1 cellular context compared by ENCODE assay signal in the genomic region with DNA sequence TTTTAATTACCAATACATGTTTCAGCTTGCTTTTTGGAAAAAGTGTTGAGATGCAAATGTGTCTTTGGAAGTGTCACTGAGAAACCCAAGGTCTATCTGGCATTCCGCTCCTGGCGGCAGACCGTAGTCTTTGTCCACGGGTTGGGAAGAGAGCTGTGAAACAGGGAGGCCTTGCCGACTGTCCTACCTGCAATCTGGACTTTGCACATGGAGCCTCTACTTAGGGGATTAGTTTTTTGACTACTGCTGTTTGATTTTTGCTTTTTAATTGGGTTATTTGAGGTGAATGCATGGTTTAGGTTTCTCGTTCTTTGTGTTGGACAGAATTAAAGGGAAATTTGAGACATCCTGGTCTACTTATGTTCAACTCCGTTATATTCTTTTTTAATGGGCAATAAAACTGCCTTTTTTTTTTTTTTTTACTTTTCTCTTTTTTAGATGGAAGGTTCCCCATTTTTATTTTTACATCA.
A peak's percentile ranks its signal among the peaks of the same experiment; 100 is the strongest.
TF ChIP-seq lines count a peak whose summit lies in the region.

No MANE protein-coding gene starts in this region.

TF ChIP-seq in GM12878, 131 proteins besides CTCF, POLR2A, EP300 and RAD21 (continued from another document):
- TF ChIP-seq, protein P1, sequence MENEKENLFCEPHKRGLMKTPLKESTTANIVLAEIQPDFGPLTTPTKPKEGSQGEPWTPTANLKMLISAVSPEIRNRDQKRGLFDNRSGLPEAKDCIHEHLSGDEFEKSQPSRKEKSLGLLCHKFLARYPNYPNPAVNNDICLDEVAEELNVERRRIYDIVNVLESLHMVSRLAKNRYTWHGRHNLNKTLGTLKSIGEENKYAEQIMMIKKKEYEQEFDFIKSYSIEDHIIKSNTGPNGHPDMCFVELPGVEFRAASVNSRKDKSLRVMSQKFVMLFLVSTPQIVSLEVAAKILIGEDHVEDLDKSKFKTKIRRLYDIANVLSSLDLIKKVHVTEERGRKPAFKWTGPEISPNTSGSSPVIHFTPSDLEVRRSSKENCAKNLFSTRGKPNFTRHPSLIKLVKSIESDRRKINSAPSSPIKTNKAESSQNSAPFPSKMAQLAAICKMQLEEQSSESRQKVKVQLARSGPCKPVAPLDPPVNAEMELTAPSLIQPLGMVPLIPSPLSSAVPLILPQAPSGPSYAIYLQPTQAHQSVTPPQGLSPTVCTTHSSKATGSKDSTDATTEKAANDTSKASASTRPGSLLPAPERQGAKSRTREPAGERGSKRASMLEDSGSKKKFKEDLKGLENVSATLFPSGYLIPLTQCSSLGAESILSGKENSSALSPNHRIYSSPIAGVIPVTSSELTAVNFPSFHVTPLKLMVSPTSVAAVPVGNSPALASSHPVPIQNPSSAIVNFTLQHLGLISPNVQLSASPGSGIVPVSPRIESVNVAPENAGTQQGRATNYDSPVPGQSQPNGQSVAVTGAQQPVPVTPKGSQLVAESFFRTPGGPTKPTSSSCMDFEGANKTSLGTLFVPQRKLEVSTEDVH (IDR thresholded peaks at IDR 0.05; ENCODE audit: low read depth, partially characterized antibody): no peak
- TF ChIP-seq SMARCA5 (IDR thresholded peaks at IDR 0.05): no peak
- 0 out of 2 replicates have a peak, but pooled peaks have one; percentile 46 for TF ChIP-seq SMAD5 (IDR thresholded peaks at IDR 0.05; ENCODE audit: low read depth)
- TF ChIP-seq, protein P2, sequence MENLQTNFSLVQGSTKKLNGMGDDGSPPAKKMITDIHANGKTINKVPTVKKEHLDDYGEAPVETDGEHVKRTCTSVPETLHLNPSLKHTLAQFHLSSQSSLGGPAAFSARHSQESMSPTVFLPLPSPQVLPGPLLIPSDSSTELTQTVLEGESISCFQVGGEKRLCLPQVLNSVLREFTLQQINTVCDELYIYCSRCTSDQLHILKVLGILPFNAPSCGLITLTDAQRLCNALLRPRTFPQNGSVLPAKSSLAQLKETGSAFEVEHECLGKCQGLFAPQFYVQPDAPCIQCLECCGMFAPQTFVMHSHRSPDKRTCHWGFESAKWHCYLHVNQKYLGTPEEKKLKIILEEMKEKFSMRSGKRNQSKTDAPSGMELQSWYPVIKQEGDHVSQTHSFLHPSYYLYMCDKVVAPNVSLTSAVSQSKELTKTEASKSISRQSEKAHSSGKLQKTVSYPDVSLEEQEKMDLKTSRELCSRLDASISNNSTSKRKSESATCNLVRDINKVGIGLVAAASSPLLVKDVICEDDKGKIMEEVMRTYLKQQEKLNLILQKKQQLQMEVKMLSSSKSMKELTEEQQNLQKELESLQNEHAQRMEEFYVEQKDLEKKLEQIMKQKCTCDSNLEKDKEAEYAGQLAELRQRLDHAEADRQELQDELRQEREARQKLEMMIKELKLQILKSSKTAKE (IDR thresholded peaks at IDR 0.05; ENCODE audit: low read depth, poor library complexity, severe bottlenecking): peak; percentile 21
- TF ChIP-seq, protein P3, sequence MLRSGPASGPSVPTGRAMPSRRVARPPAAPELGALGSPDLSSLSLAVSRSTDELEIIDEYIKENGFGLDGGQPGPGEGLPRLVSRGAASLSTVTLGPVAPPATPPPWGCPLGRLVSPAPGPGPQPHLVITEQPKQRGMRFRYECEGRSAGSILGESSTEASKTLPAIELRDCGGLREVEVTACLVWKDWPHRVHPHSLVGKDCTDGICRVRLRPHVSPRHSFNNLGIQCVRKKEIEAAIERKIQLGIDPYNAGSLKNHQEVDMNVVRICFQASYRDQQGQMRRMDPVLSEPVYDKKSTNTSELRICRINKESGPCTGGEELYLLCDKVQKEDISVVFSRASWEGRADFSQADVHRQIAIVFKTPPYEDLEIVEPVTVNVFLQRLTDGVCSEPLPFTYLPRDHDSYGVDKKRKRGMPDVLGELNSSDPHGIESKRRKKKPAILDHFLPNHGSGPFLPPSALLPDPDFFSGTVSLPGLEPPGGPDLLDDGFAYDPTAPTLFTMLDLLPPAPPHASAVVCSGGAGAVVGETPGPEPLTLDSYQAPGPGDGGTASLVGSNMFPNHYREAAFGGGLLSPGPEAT (IDR thresholded peaks at IDR 0.05; ENCODE audit: low read depth): no peak
- TF ChIP-seq MXI1 (IDR thresholded peaks at IDR 0.05; ENCODE audit: low read depth, low read length): no peak
- TF ChIP-seq BHLHE40 (IDR thresholded peaks at IDR 0.05; ENCODE audit: borderline replicate concordance in 1 of 2, low read depth in 2 of 2, low read length in 1 of 2): no peak
- no peak for TF ChIP-seq CBX3 (IDR thresholded peaks at IDR 0.05; ENCODE audit: borderline replicate concordance, low read depth)
